ENCODE assay signal across 1 cellular context in the genomic region with DNA sequence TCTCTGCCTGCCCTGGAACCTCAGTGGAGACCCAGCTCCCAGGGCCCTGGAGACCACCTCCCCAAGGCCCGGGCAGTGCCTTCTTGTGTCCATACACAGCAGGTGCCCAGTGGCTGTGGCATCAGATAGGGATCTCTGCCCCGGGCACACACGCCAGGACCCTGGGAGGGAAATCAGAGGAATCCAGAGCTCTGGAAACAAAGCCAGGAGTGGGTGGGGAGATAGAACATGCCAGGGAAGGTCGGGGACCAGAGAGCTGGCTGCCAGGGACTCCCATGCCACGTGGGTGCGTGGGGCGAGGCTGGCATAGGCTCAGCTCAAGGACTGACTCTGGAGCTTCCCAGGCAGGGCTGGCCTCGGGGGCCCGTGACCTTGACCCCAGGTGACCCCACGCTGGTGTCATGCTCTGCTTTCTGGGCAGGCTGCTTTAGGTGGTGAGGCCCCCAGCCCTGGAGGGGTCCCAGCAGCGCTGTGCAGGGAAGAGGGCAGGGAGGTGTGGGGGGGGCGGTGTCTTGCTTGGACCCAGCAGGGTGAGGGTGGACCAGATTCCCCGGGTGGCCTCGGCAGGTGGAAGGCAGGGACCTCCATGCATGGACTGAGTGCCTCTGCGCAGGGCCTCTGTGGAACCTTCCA.
TF ChIP-seq lines count a peak whose summit lies in the region.

No MANE protein-coding gene starts in this region.

TF ChIP-seq in H1, 55 proteins besides CTCF, POLR2A, EP300 and RAD21:
- TF ChIP-seq SP2 (IDR thresholded peaks at IDR 0.05; ENCODE audit: low read length) (no peak), EZH2 (IDR thresholded peaks at IDR 0.05; ENCODE audit: low read depth, low read length, severe bottlenecking) (no peak), ASH2L (IDR thresholded peaks at IDR 0.05; ENCODE audit: low read length) (no peak), HDAC2 (IDR thresholded peaks at IDR 0.05; ENCODE audit: borderline replicate concordance in 1 of 2, low read depth in 2 of 2, low read length in 2 of 2) (no peak), JUN (IDR thresholded peaks at IDR 0.05; ENCODE audit: low read depth, low read length) (no peak), SIRT6 (IDR thresholded peaks at IDR 0.05; ENCODE audit: low read length) (no peak), NRF1 (IDR thresholded peaks at IDR 0.05; ENCODE audit: low read depth, low read length) (no peak), SIX5 (IDR thresholded peaks at IDR 0.05; ENCODE audit: low read depth, low read length) (no peak), SAP30 (IDR thresholded peaks at IDR 0.05; ENCODE audit: insufficient read depth, insufficient replicate concordance, low read length) (no peak), CTBP2 (IDR thresholded peaks at IDR 0.05; ENCODE audit: borderline replicate concordance, insufficient read depth, insufficient read length, low read length) (no peak), PHF8 (conservative IDR thresholded peaks at IDR 0.05; ENCODE audit: low read depth, low read length) (no peak), GTF2F1 (IDR thresholded peaks at IDR 0.05; ENCODE audit: borderline replicate concordance, low read depth, low read length) (no peak)
- TF ChIP-seq, protein P1, sequence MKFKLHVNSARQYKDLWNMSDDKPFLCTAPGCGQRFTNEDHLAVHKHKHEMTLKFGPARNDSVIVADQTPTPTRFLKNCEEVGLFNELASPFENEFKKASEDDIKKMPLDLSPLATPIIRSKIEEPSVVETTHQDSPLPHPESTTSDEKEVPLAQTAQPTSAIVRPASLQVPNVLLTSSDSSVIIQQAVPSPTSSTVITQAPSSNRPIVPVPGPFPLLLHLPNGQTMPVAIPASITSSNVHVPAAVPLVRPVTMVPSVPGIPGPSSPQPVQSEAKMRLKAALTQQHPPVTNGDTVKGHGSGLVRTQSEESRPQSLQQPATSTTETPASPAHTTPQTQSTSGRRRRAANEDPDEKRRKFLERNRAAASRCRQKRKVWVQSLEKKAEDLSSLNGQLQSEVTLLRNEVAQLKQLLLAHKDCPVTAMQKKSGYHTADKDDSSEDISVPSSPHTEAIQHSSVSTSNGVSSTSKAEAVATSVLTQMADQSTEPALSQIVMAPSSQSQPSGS (IDR thresholded peaks at IDR 0.05; ENCODE audit: low read length) = no peak
